Comparison of ENCODE assay signal across 8 cellular contexts in genomic region chr15:41230650-41231533, GRCh38. TPM values are rescaled to one million over a fixed set of nuclear protein-coding genes. Genes with fewer than 3 reads are reported as not detected.
DNase-seq lines count a peak whose midpoint lies in the region; ATAC-seq, FAIRE-seq and TF ChIP-seq lines count a peak whose summit lies in the region.

TSS of gene CHP1 (plus strand) at chr15:41231268. CDS start at chr15:41231383, 115 bp downstream.
TSS of gene EXD1 (minus strand) at chr15:41230757. CDS start at chr15:41226575, 4,182 bp downstream.

- H3K4me1 ChIP-seq in vagina: peaks cover 23% of the 10 kb centered on the region

- H3K27me3 ChIP-seq in vagina: no peaks in the 10 kb centered on the region

- ATAC-seq in HG02973 (IDR thresholded peaks at IDR 0.05; ENCODE audit: unreplicated experiment): peak; percentile 93

- H3K36me3 ChIP-seq in vagina: no peaks in the 10 kb centered on the region

- peak within 1 kb of the TSS; percentile 86 for H3K27ac ChIP-seq in vagina

- intact Hi-C loops in vagina (cut with DNase I): no loop called here

- TF ChIP-seq CTCF in astrocyte of the cerebellum (IDR thresholded peaks at IDR 0.05; ENCODE audit: low read depth, low read length, missing control alignments) (peak; percentile 97), vagina (IDR thresholded peaks at IDR 0.05) (peak; percentile 74 to 90 (median 84))

- no peaks in the 10 kb centered on the region for H3K9me3 ChIP-seq in vagina

- DNase-seq in GM18507 (ENCODE audit: extremely low spot score, insufficient read length, low read depth) (peak; percentile 97), NCI-H1930 (lab: John Stamatoyannopoulos, UW) (peak; percentile 77 to 87), T-helper 22 cell (ENCODE audit: low read depth) (peak; percentile 91), astrocyte of the cerebellum (ENCODE audit: low read depth) (peak; percentile 95), hepatic stellate cell (ENCODE audit: low spot score) (peak; percentile 97), putamen (ENCODE audit: low spot score) (peak; percentile 96), vagina (ENCODE audit: extremely low spot score in 2 of 2) (peak; percentile 97 to 98)

- FAIRE-seq in GM18507 (lab: Jason Lieb, UNC): peak; percentile 99

- peak in 1 of 2 donors; percentile 61 for TF ChIP-seq POLR2A in vagina (IDR thresholded peaks at IDR 0.05)

- in situ Hi-C loops in astrocyte of the cerebellum (cut with HindIII; ENCODE audit: low sequenced_read_pairs): no loop called here

- H3K4me3 ChIP-seq in astrocyte of the cerebellum (ENCODE audit: low read depth, low read length): peak within 1 kb of the TSS; percentile 95
- peak within 1 kb of the TSS; percentile 86 to 94 for H3K4me3 ChIP-seq in vagina

RNA-seq across cellular contexts. Expression of gene CHP1, which starts in this region (rescaled TPM):
- 119 TPM for total RNA-seq in vagina

RNA-seq across cellular contexts. Expression of gene EXD1, which starts in this region (rescaled TPM):
- not detected for total RNA-seq in vagina

Comparison
In these comparisons a context has a peak if more than half of its experiments do, and no peak if none do; other contexts are left out.
1. Peak in every context shown above with its lines: DNase-seq, ATAC-seq, H3K4me3 ChIP-seq and H3K27ac ChIP-seq.